Comparison of ENCODE assay signal across 14 cellular contexts in the genomic region with DNA sequence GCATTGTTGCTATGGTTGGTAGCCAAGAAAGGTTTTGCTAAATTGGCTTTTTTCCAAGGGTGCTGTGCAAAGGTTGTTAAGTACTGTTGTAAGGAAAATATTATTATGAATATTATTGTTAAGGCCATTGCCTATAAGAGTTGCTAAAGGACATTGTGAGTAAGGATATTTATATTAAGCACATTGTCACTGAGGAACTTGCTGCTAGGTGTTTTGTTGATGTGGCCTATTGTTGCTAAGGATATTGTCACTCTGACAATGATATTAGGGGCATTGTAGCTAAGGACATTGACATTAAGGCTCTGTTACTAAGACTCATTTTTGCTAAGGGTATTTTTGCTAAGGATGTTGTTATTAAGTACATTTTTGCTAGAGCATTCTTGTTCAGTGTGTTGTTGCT. TPM values are rescaled to one million over a fixed set of nuclear protein-coding genes. Genes with fewer than 3 reads are reported as not detected.
"Had no signal": no experiment of that assay in that cellular context is flagged by ENCODE, and none has a peak within 500 bp of the region (broad histone marks: within the 10 kb centered on the region; RNA-seq: fewer than 3 reads in every experiment).

No MANE protein-coding gene starts in this region.

RNA-seq across cellular contexts. Expression of gene SPATA31A6, which starts 52.6 kb away (rescaled TPM):
- total RNA-seq: activated B cell treated with CpG ODN at 0.5 μM for 24 hours; activated CD4-positive, alpha-beta memory T cell treated with anti-CD3 and anti-CD28 coated beads for 36 hours; activated CD4-positive, alpha-beta memory T cell treated with anti-CD3 and anti-CD28 coated beads, Interleukin-2, amount 10 ng/mL, durations not matched to agents 7 days and 5 days; activated CD4-positive, alpha-beta T cell treated with anti-CD3 and anti-CD28 coated beads for 36 hours; activated CD4-positive, alpha-beta T cell treated with anti-CD3 and anti-CD28 coated beads, Interleukin-2, amount 10 ng/mL, durations not matched to agents 24 days and 14 days; activated CD4-positive, alpha-beta T cell treated with anti-CD3 and anti-CD28 coated beads, Interleukin-2, amount 10 ng/mL, durations not matched to agents 7 days and 5 days; activated CD8-positive, alpha-beta memory T cell treated with anti-CD3 and anti-CD28 coated beads for 36 hours; activated CD8-positive, alpha-beta memory T cell treated with anti-CD3 and anti-CD28 coated beads, Interleukin-2, amount 10 ng/mL, durations not matched to agents 7 days and 5 days; activated CD8-positive, alpha-beta T cell treated with anti-CD3 and anti-CD28 coated beads for 36 hours; activated CD8-positive, alpha-beta T cell treated with anti-CD3 and anti-CD28 coated beads, Interleukin-2, amount 10 ng/mL, durations not matched to agents 7 days and 5 days; T-cell; T-helper 1 cell treated with Interleukin-12 subunit alpha and Interleukin-12 subunit beta and Interleukin-4 antibody, amounts not matched to agents 30 ng/mL and 1 ng/mL, for 36 hours; T-helper 2 cell treated with Interferon-gamma antibody and Interleukin-4, amounts not matched to agents 100 ng/mL and 5 ng/mL, for 36 hours; WTC11 had no signal
